Comparison of ENCODE assay signal across 8 cellular contexts in genomic region chr12:49200882-49201594, GRCh38. TPM values are rescaled to one million over a fixed set of nuclear protein-coding genes. Genes with fewer than 3 reads are reported as not detected.
DNase-seq lines count a peak whose midpoint lies in the region; ATAC-seq and TF ChIP-seq lines count a peak whose summit lies in the region.

No MANE protein-coding gene starts in this region.

- in situ Hi-C loops in SK-MEL-5 (cut with HindIII; ENCODE audit: low pct_unique_long_range_greater_than_20kb, low sequenced_read_pairs) = no loop called here

- no CpG with 5 or more reads among the region's 4 CpGs for WGBS in mesodermal cell (ENCODE audit: insufficient coverage in 2 of 2), 2 experiments

- H3K4me3 ChIP-seq in endocrine pancreas (ENCODE audit: control insufficient read depth, insufficient read depth, low read length) (peak overlapping the region; percentile 65), mesodermal cell (ENCODE audit: extremely low read depth, insufficient read depth, low read length, poor library complexity, severe bottlenecking) (no peak overlapping the region), upper lobe of right lung (no peak overlapping the region)

- intact Hi-C loops in upper lobe of right lung (cut with DNase I) = no loop called here

- H3K36me3 ChIP-seq in endocrine pancreas (ENCODE audit: control insufficient read depth, insufficient read depth, low read length) (no peaks in the 10 kb centered on the region), mesodermal cell (ENCODE audit: control insufficient read depth, insufficient read depth, low read length) (no peaks in the 10 kb centered on the region), upper lobe of right lung (no peaks in the 10 kb centered on the region)

- H3K4me1 ChIP-seq in endocrine pancreas (ENCODE audit: control insufficient read depth, insufficient read depth, low read length) = peaks cover 16% of the 10 kb centered on the region
- peaks cover 13% of the 10 kb centered on the region for H3K4me1 ChIP-seq in mesodermal cell (ENCODE audit: control insufficient read depth, insufficient read depth, low read length, poor library complexity, severe bottlenecking)
- H3K4me1 ChIP-seq in upper lobe of right lung = peaks cover 20% of the 10 kb centered on the region

- ATAC-seq in upper lobe of right lung = peak; percentile 62

- H3K27ac ChIP-seq in mesodermal cell (ENCODE audit: low read depth, low read length, severe bottlenecking) (peak overlapping the region; percentile 98), upper lobe of right lung (peak overlapping the region; percentile 72)

- H3K9ac ChIP-seq in endocrine pancreas (ENCODE audit: control insufficient read depth, insufficient read depth, low read length) = no peak overlapping the region

- no peaks in the 10 kb centered on the region for H3K27me3 ChIP-seq in endocrine pancreas (ENCODE audit: control insufficient read depth, insufficient read depth, low read length)
- no peaks in the 10 kb centered on the region for H3K27me3 ChIP-seq in upper lobe of right lung

- DNase-seq in GM10248 (ENCODE audit: extremely low spot score) (peak; percentile 58), NCI-H128 (lab: John Stamatoyannopoulos, UW; ENCODE audit: unreplicated experiment) (peak; percentile 80), SK-MEL-5 (ENCODE audit: low read depth, low spot score) (peak; percentile 51), upper lobe of right lung (no peak), 8988T (no peak)
- DNase-seq in stimulated activated CD4-positive, alpha-beta T cell treated with anti-CD3 and anti-CD28 coated beads, Interleukin-15, amount 100 ng/mL, for 24 hours = no peak

- CTCF ChIA-PET in GM10248 (lab: Yijun Ruan, JAX) = interaction anchor here (1.4 to 2.0 kb wide), 2 partner anchors 109 to 113 kb away, joined by 3 to 5 read pairs; no protein-coding TSS in a partner anchor

- POLR2A ChIA-PET in GM10248 (lab: Yijun Ruan, JAX) = interaction anchor here (1.2 kb wide), 1 partner anchor 64 kb away, joined by 3 read pairs; the partner anchor contains the start of gene TUBA1C

- no peaks in the 10 kb centered on the region for H3K9me3 ChIP-seq in endocrine pancreas (ENCODE audit: control insufficient read depth, low read length)
- no peaks in the 10 kb centered on the region for H3K9me3 ChIP-seq in mesodermal cell (ENCODE audit: control insufficient read depth, low read length)
- H3K9me3 ChIP-seq in upper lobe of right lung = no peaks in the 10 kb centered on the region

- no peak for TF ChIP-seq CTCF in GM10248 (IDR thresholded peaks at IDR 0.05; ENCODE audit: control extremely low read depth, extremely low read depth, low read depth, missing control alignments)
- TF ChIP-seq CTCF in upper lobe of right lung (IDR thresholded peaks at IDR 0.05) = no peak

RNA-seq across cellular contexts. Expression of gene TUBA1A, which starts 12.2 kb away (rescaled TPM):
- 147 and 170 TPM in 2 replicates for total RNA-seq in SK-MEL-5 (2014; rRNA removed; shearing (Covaris generic))
- polyA plus RNA-seq in SK-MEL-5 (2015; cell fraction: cytosol; rRNA removed) = 162 and 192 TPM in 2 replicates
- 59.3 and 74.0 TPM in 2 replicates for polyA plus RNA-seq in SK-MEL-5 (2015; cell fraction: nucleus; rRNA removed)
- 1,545 TPM for polyA plus RNA-seq in mesodermal cell (2013, experiment 1 of 2)
- 1,260 TPM for polyA plus RNA-seq in mesodermal cell (2013, experiment 2 of 2)
- total RNA-seq in upper lobe of right lung = 90.8 TPM

Comparison
In these comparisons a context has a peak if more than half of its experiments do, and no peak if none do; other contexts are left out.
1. DNase-seq: peak in GM10248 (single experiment), NCI-H128 (single experiment) and SK-MEL-5 (single experiment); none in upper lobe of right lung (single experiment), 8988T (single experiment) and stimulated activated CD4-positive, alpha-beta T cell treated with anti-CD3 and anti-CD28 coated beads, Interleukin-15, amount 100 ng/mL, for 24 hours (single experiment).